In the genomic region with DNA sequence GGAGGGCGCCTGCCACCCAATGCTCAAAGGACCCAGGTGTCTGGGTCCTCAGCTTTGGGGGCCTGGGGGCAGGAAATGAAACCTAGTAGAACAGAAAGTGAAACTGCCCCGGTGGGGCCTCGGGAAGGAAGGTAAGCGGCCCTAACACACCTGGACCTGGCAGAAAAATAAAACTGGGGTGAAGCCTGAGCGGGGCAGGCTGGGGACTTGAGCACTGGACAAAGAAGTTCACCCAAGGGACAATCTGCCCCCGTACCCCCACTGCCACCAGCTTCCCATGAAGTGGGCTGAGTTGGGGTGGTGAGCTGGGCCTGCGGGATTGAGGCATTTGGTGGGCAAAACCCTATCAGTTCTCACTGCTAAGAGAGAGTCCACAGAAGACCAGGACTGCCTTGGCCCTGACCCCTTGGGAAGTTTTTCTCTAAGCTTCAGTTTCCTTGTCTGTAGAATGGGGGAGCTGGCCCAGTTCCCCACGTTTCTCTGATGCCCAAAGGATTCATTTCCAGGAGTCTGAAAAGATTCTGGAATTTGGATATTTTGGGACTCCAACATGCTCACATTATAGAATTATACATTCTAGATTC, we compare ENCODE assay signal across 8 cellular contexts. TPM values are rescaled to one million over a fixed set of nuclear protein-coding genes. Genes with fewer than 3 reads are reported as not detected.
DNase-seq lines count a peak whose midpoint lies in the region; ATAC-seq and TF ChIP-seq lines count a peak whose summit lies in the region.

No MANE protein-coding gene starts in this region.

- peak overlapping the region; percentile 82 for H2BK120ac ChIP-seq in trophoblast cell (ENCODE audit: insufficient read depth, low read length, poor library complexity)

- H3K79me2 ChIP-seq in HCT116 (ENCODE audit: insufficient read depth, low read length) (peaks cover 31% of the 10 kb centered on the region), trophoblast cell (ENCODE audit: control insufficient read depth, insufficient read depth, low read length, poor library complexity) (peaks cover 26% of the 10 kb centered on the region)

- H3K4me3 ChIP-seq in A673 (ENCODE audit: low read depth, low read length, poor library complexity, severe bottlenecking), result peak overlapping the region; percentile 73
- peak overlapping the region; percentile 82 to 90 for H3K4me3 ChIP-seq in HCT116 (replicated peaks in 1 of 2; ENCODE audit: low read depth in 1 of 2, low read length in 2 of 2)
- H3K4me3 ChIP-seq in esophagus (ENCODE audit: low read depth in 1 of 2, low read length in 2 of 2), result peak overlapping the region; percentile 61 to 73
- peak overlapping the region; percentile 38 for H3K4me3 ChIP-seq in trophoblast cell (ENCODE audit: low read depth, low read length)

- H3K36me3 ChIP-seq in A673 (ENCODE audit: insufficient read depth, low read length, poor library complexity, severe bottlenecking), result no peaks in the 10 kb centered on the region
- H3K36me3 ChIP-seq in HCT116 (ENCODE audit: control insufficient read depth in 1 of 2, insufficient read depth in 2 of 2, low read length in 2 of 2), result peaks cover 3 to 11% of the 10 kb centered on the region in 2 experiments; a peak in 2 of 4 replicates
- H3K36me3 ChIP-seq in esophagus (ENCODE audit: control insufficient read depth in 2 of 2, insufficient read depth in 2 of 2, low read length in 1 of 2), result peaks cover 0 to 14% of the 10 kb centered on the region in 2 donors
- peaks cover 24 to 30% of the 10 kb centered on the region in 2 experiments for H3K36me3 ChIP-seq in trophoblast cell (ENCODE audit: control insufficient read depth in 1 of 2, insufficient read depth in 2 of 2, low read length in 2 of 2)

- H3K79me1 ChIP-seq in trophoblast cell (ENCODE audit: low read length), result peaks cover 28% of the 10 kb centered on the region

- 6 to 8% methylated on average over 8 of the region's 8 CpGs for WGBS in esophagus, 2 donors
- no CpG with 5 or more reads among the region's 8 CpGs for WGBS in trophoblast cell (ENCODE audit: extremely low coverage, insufficient coverage, insufficient read length)

- no peak for TF ChIP-seq POLR2A in HCT116 (IDR thresholded peaks at IDR 0.05; ENCODE audit: borderline replicate concordance, extremely low read depth, insufficient read depth, insufficient read length)

- CTCF ChIA-PET in A673 (lab: Charles Lee) (interaction anchor here (0.6 kb wide), 1 partner anchor 51 kb away, joined by 3 read pairs; no protein-coding TSS in a partner anchor), HCT116 (lab: Charles Lee) (interaction anchor here (0.7 to 1.9 kb wide), 7 partner anchors 11 to 100 kb away, joined by 3 to 17 read pairs (median 4); no protein-coding TSS in a partner anchor)
- CTCF ChIA-PET in activated CD4-positive, alpha-beta T cell treated with anti-CD3 and anti-CD28 coated beads, Interleukin-2, amount 10 ng/mL, durations not matched to agents 7 days and 5 days (lab: Charles Lee), result interaction anchor here (0.5 to 4.2 kb wide), 10 partner anchors 8 to 417 kb away, joined by 3 to 20 read pairs (median 4); no protein-coding TSS in a partner anchor

- H2AFZ ChIP-seq in HCT116 (ENCODE audit: low read depth, low read length, poor library complexity, severe bottlenecking) (no peak overlapping the region), trophoblast cell (ENCODE audit: insufficient read depth, low read length, poor library complexity) (peak overlapping the region; percentile 10)

- H3K4me1 Mint-ChIP-seq in activated CD4-positive, alpha-beta T cell treated with anti-CD3 and anti-CD28 coated beads, Interleukin-2, amount 10 ng/mL, durations not matched to agents 7 days and 5 days, result peaks cover 44% of the 10 kb centered on the region

- intact Hi-C loops in A673 (cut with micrococcal nuclease; ENCODE audit: unreplicated experiment), result no loop called here
- intact Hi-C loops in HCT116 (cut with micrococcal nuclease), result no loop called here

- H2BK12ac ChIP-seq in trophoblast cell (ENCODE audit: low read length), result no peak overlapping the region

- H3K14ac ChIP-seq in trophoblast cell (ENCODE audit: low read length), result peak overlapping the region; percentile 89

- peak overlapping the region; percentile 64 for H3K27ac ChIP-seq in A673 (ENCODE audit: low read depth, low read length, poor library complexity, severe bottlenecking)
- H3K27ac ChIP-seq in HCT116 (ENCODE audit: low read depth, low read length), result peak overlapping the region; percentile 90
- peak overlapping the region; percentile 91 to 96 for H3K27ac ChIP-seq in esophagus (ENCODE audit: low read depth in 2 of 2, low read length in 1 of 2)
- peak overlapping the region; percentile 29 for H3K27ac ChIP-seq in trophoblast cell (ENCODE audit: low read depth, low read length)

- no peak for TF ChIP-seq RAD21 in HCT116 (IDR thresholded peaks at IDR 0.05; ENCODE audit: low read depth)

- peaks cover 59% of the 10 kb centered on the region for H3K36me3 Mint-ChIP-seq in activated CD4-positive, alpha-beta T cell treated with anti-CD3 and anti-CD28 coated beads, Interleukin-2, amount 10 ng/mL, durations not matched to agents 7 days and 5 days (ENCODE audit: low read depth)

- H4K8ac ChIP-seq in trophoblast cell (ENCODE audit: low read depth, low read length), result peak overlapping the region; percentile 94

- H4K91ac ChIP-seq in trophoblast cell (ENCODE audit: low read depth, low read length), result peak overlapping the region; percentile 91

- peak overlapping the region; percentile 83 for H4K12ac ChIP-seq in trophoblast cell (ENCODE audit: low read depth, low read length)

- H3K18ac ChIP-seq in trophoblast cell (ENCODE audit: low read length), result peak overlapping the region; percentile 97

- peak overlapping the region; percentile 94 for H3K4me3 Mint-ChIP-seq in activated CD4-positive, alpha-beta T cell treated with anti-CD3 and anti-CD28 coated beads, Interleukin-2, amount 10 ng/mL, durations not matched to agents 7 days and 5 days

- peak overlapping the region; percentile 94 for H2AK5ac ChIP-seq in trophoblast cell (ENCODE audit: low read length)

- no peaks in the 10 kb centered on the region for H3K9me2 ChIP-seq in HCT116 (ENCODE audit: insufficient read depth)

- H4K20me1 ChIP-seq in HCT116 (ENCODE audit: insufficient read depth), result no peaks in the 10 kb centered on the region

- peak overlapping the region; percentile 95 for H2BK5ac ChIP-seq in trophoblast cell (ENCODE audit: low read depth, low read length, poor library complexity)

- TF ChIP-seq CTCF in A673 (conservative IDR thresholded peaks at IDR 0.05; ENCODE audit: low read depth, low read length) (no peak), HCT116 (IDR thresholded peaks at IDR 0.05 in 2 of 3, conservative IDR thresholded peaks at IDR 0.05 in 1 of 3; ENCODE audit: borderline replicate concordance in 1 of 3, insufficient read depth in 1 of 3, low read depth in 2 of 3, low read length in 2 of 3) (no peak)

- H3K23ac ChIP-seq in trophoblast cell (ENCODE audit: low read length), result no peak overlapping the region

- peak overlapping the region; percentile 84 for H3K9ac ChIP-seq in HCT116 (ENCODE audit: low read length)
- peak overlapping the region; percentile 75 for H3K9ac ChIP-seq in trophoblast cell (ENCODE audit: low read length)

- peak overlapping the region; percentile 92 for H3K4me2 ChIP-seq in HCT116 (ENCODE audit: low read length)
- peak overlapping the region; percentile 71 for H3K4me2 ChIP-seq in trophoblast cell (ENCODE audit: low read length)

- peak; percentile 16 for ATAC-seq in HCT116

- RAD21 ChIA-PET in HCT116 (lab: Charles Lee; ENCODE audit: low non-redundant PET in 1 of 2, low total read pairs in 2 of 2, uncharacterized antibody in 2 of 2, unreplicated experiment in 2 of 2), result no interaction called here

- H3K27me3 ChIP-seq in A673 (replicated peaks; ENCODE audit: insufficient read depth, low read depth, low read length, poor library complexity) (no peaks in the 10 kb centered on the region), HCT116 (ENCODE audit: insufficient read depth, low read length) (no peaks in the 10 kb centered on the region), esophagus (ENCODE audit: control insufficient read depth in 1 of 2, insufficient read depth in 2 of 2, low read length in 2 of 2) (no peaks in the 10 kb centered on the region), trophoblast cell (ENCODE audit: insufficient read depth, low read length) (no peaks in the 10 kb centered on the region)

- H3K27ac Mint-ChIP-seq in activated CD4-positive, alpha-beta T cell treated with anti-CD3 and anti-CD28 coated beads, Interleukin-2, amount 10 ng/mL, durations not matched to agents 7 days and 5 days, result peak overlapping the region; percentile 96

- DNase-seq in A673 (ENCODE audit: low spot score), result no peak
- DNase-seq in HCT116 (ENCODE audit: low read depth, low spot score), result no peak
- DNase-seq in activated CD4-positive, alpha-beta T cell treated with anti-CD3 and anti-CD28 coated beads, Interleukin-2, amount 10 ng/mL, durations not matched to agents 7 days and 5 days, result peak; percentile 86
- peak in 1 of 2 donors; percentile 28 for DNase-seq in trophoblast cell
- no peak for DNase-seq in epidermal melanocyte (ENCODE audit: insufficient read length, low spot score)
- no peak for DNase-seq in D341Med (ENCODE audit: low spot score)
- DNase-seq in middle frontal gyrus (ENCODE audit: extremely low spot score, low spot score), result no peak

- no peaks in the 10 kb centered on the region for H3K9me3 Mint-ChIP-seq in activated CD4-positive, alpha-beta T cell treated with anti-CD3 and anti-CD28 coated beads, Interleukin-2, amount 10 ng/mL, durations not matched to agents 7 days and 5 days

- peak overlapping the region; percentile 98 for H3K4ac ChIP-seq in trophoblast cell (ENCODE audit: low read depth, low read length)

- peaks cover 20% of the 10 kb centered on the region for H3K4me1 ChIP-seq in A673 (ENCODE audit: insufficient read depth, low read length, poor library complexity, severe bottlenecking)
- H3K4me1 ChIP-seq in HCT116 (ENCODE audit: control insufficient read depth in 1 of 2, insufficient read depth in 2 of 2, low read length in 2 of 2), result peaks cover 10 to 36% of the 10 kb centered on the region in 2 experiments; a peak in 3 of 4 replicates
- peaks cover 0 to 10% of the 10 kb centered on the region in 2 donors for H3K4me1 ChIP-seq in esophagus (ENCODE audit: control insufficient read depth in 2 of 2, insufficient read depth in 2 of 2, low read length in 1 of 2)
- H3K4me1 ChIP-seq in trophoblast cell (ENCODE audit: control insufficient read depth in 1 of 2, insufficient read depth in 2 of 2, low read length in 2 of 2), result peaks cover 0 to 10% of the 10 kb centered on the region in 2 experiments

- no peaks in the 10 kb centered on the region for H3K27me3 Mint-ChIP-seq in activated CD4-positive, alpha-beta T cell treated with anti-CD3 and anti-CD28 coated beads, Interleukin-2, amount 10 ng/mL, durations not matched to agents 7 days and 5 days

- POLR2A ChIA-PET in A673 (lab: Charles Lee; ENCODE audit: low non-redundant PET) (interaction anchor here (0.6 kb wide), 1 partner anchor 114 kb away, joined by 4 read pairs; no protein-coding TSS in a partner anchor), HCT116 (lab: Charles Lee) (interaction anchor here (0.5 to 1.8 kb wide), 5 partner anchors 13 to 114 kb away, joined by 3 to 8 read pairs (median 3); partner anchors contain the start of gene CALM3)
- POLR2A ChIA-PET in activated CD4-positive, alpha-beta T cell treated with anti-CD3 and anti-CD28 coated beads, Interleukin-2, amount 10 ng/mL, durations not matched to agents 7 days and 5 days (lab: Charles Lee), result no interaction called here

- H3K9me3 ChIP-seq in A673 (ENCODE audit: low read depth, low read length, poor library complexity, severe bottlenecking) (no peaks in the 10 kb centered on the region), HCT116 (ENCODE audit: control insufficient read depth in 1 of 2, insufficient read depth in 1 of 2, low read depth in 1 of 2, low read length in 2 of 2) (no peaks in the 10 kb centered on the region), esophagus (ENCODE audit: control insufficient read depth in 2 of 2, insufficient read depth in 1 of 2, low read depth in 1 of 2, low read length in 1 of 2) (no peaks in the 10 kb centered on the region), trophoblast cell (ENCODE audit: insufficient read depth, low read depth, low read length) (no peaks in the 10 kb centered on the region)

- no TSS peak for BruUV-seq in A673 (replicated peaks; lab: Mats Ljungman, UMichigan)
- BruUV-seq in HCT116 (replicated peaks; lab: Mats Ljungman, UMichigan), result TSS peak; percentile 88

RNA-seq across cellular contexts. Expression of gene PRKD2, which starts 2.3 kb away (rescaled TPM):
- 45.1 and 60.3 TPM in 2 replicates for total RNA-seq in A673 (2021)
- total RNA-seq in HCT116 (2021; ENCODE audit: unreplicated experiment), result 73.5 TPM
- polyA plus RNA-seq in HCT116 (2012), result 62.1 and 81.0 TPM in 2 replicates
- total RNA-seq in activated CD4-positive, alpha-beta T cell treated with anti-CD3 and anti-CD28 coated beads, Interleukin-2, amount 10 ng/mL, durations not matched to agents 7 days and 5 days, result 100 to 1,000 TPM; 175 to 178 TPM
- polyA plus RNA-seq in esophagus, result 10 to 100 TPM; 30.1 to 34.7 TPM
- polyA plus RNA-seq in trophoblast cell (2013), result 69.9 and 71.7 TPM in 2 replicates

RNA-seq across cellular contexts. Expression of gene FKRP, which starts 31.2 kb away (rescaled TPM):
- total RNA-seq in A673 (2021) (23.6 and 26.1 TPM in 2 replicates), HCT116 (2021; ENCODE audit: unreplicated experiment) (19.4 TPM)
- 9.0 and 13.3 TPM in 2 replicates for polyA plus RNA-seq in HCT116 (2012)
- 10 to 100 TPM; 16.9 to 20.5 TPM for total RNA-seq in activated CD4-positive, alpha-beta T cell treated with anti-CD3 and anti-CD28 coated beads, Interleukin-2, amount 10 ng/mL, durations not matched to agents 7 days and 5 days
- polyA plus RNA-seq in esophagus, result 10 to 100 TPM in 1 of 2 donors, 1 to 10 TPM in 1; 7.1 to 10.1 TPM
- polyA plus RNA-seq in trophoblast cell (2013), result 20.5 TPM in 2 replicates

RNA-seq across cellular contexts. Expression of gene STRN4, which starts 31.6 kb away (rescaled TPM):
- total RNA-seq in A673 (2021), result 134 and 157 TPM in 2 replicates
- 107 TPM for total RNA-seq in HCT116 (2021; ENCODE audit: unreplicated experiment)
- 95.1 and 137 TPM in 2 replicates for polyA plus RNA-seq in HCT116 (2012)
- 10 to 100 TPM; 77.9 to 86.4 TPM for total RNA-seq in activated CD4-positive, alpha-beta T cell treated with anti-CD3 and anti-CD28 coated beads, Interleukin-2, amount 10 ng/mL, durations not matched to agents 7 days and 5 days
- polyA plus RNA-seq in esophagus, result 10 to 100 TPM; 53.2 to 55.6 TPM
- polyA plus RNA-seq in trophoblast cell (2013), result 65.1 and 66.3 TPM in 2 replicates

RNA-seq across cellular contexts. Expression of gene DACT3, which starts 53.6 kb away (rescaled TPM):
- total RNA-seq in A673 (2021) (0.32 and 1.1 TPM in 2 replicates), HCT116 (2021; ENCODE audit: unreplicated experiment) (2.0 TPM)
- 0.64 and 1.3 TPM in 2 replicates for polyA plus RNA-seq in HCT116 (2012)
- total RNA-seq in activated CD4-positive, alpha-beta T cell treated with anti-CD3 and anti-CD28 coated beads, Interleukin-2, amount 10 ng/mL, durations not matched to agents 7 days and 5 days, result under 1 TPM; 0.31 to 0.42 TPM
- polyA plus RNA-seq in esophagus, result 1 to 10 TPM; 1.1 to 3.2 TPM
- 13.8 and 15.5 TPM in 2 replicates for polyA plus RNA-seq in trophoblast cell (2013)

Comparison
In these comparisons a context has a peak if more than half of its experiments do, and no peak if none do; other contexts are left out.
1. H3K27ac ChIP-seq: peak in every context shown above with its lines; median percentile 94 in esophagus; 90 in HCT116; 64 in A673; 29 in trophoblast cell.